In the genomic region with DNA sequence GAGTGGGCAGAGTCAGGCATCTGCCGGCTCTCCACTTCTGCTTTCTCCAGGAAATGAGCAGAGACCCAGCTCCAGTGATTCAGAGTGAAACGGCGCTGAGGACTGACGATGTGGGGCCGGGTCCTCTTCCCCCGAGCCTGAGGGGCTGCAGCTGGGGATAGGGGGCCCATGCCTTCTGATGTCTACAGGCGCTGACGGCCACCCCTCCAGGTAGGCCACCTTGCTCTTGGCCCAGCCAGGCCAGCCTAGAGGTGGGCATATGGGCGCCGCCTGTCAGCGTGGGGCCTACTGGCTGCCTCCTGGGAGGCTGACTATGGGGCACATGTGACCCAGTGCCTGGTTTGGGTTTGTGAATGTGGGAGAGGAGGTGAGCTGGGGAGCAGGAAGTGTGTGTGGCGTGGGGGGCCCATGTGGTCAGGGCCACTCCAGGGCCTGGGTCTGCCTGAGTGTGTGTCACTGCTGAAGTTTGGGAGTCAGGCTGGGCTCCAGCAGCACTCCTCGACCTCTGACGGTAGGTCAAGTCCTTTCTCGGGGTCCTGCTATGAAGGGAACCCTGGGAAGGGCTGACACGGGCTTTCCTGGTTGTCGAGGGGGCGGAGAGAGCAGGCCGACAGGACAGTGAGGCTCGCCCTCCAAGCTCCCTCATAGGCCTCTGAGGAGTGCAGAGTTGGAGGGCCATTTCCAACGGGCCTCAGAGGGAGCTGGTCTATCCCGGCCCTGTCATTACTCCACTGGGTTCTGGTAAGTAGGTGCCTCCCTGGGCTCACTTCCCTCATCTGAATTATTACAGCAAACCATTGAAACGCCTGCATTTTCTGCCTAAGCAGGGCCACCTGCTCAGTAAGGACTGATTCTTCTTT, we compare ENCODE assay signal across 8 cellular contexts. TPM values are rescaled to one million over a fixed set of nuclear protein-coding genes. Genes with fewer than 3 reads are reported as not detected.
A peak's percentile ranks its signal among the peaks of the same experiment; 100 is the strongest.
DNase-seq lines count a peak whose midpoint lies in the region; ATAC-seq, FAIRE-seq and TF ChIP-seq lines count a peak whose summit lies in the region.

A gene with protein sequence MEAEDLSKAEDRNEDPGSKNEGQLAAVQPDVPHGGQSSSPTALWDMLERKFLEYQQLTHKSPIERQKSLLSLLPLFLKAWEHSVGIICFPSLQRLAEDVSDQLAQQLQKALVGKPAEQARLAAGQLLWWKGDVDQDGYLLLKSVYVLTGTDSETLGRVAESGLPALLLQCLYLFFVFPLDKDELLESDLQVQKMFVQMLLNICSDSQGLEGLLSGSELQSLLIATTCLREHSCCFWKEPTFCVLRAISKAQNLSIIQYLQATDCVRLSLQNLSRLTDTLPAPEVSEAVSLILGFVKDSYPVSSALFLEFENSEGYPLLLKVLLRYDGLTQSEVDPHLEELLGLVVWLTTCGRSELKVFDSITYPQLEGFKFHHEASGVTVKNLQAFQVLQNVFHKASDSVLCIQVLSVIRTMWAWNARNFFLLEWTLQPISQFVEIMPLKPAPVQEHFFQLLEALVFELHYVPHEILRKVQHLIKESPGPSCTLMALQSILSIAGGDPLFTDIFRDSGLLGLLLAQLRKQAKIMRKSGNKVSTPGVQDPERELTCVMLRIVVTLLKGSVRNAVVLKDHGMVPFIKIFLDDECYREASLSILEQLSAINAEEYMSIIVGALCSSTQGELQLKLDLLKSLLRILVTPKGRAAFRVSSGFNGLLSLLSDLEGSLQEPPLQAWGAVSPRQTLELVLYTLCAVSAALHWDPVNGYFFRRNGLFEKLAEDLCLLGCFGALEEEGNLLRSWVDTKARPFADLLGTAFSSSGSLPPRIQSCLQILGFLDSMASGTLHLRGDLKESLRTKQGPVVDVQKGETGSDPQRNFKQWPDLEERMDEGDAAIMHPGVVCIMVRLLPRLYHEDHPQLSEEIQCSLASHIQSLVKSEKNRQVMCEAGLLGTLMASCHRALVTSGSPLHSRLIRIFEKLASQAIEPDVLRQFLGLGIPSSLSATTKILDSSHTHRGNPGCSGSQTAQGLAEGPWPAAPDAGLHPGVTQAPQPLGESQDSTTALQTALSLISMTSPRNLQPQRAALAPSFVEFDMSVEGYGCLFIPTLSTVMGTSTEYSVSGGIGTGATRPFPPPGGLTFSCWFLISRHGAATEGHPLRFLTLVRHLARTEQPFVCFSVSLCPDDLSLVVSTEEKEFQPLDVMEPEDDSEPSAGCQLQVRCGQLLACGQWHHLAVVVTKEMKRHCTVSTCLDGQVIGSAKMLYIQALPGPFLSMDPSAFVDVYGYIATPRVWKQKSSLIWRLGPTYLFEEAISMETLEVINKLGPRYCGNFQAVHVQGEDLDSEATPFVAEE (N-terminal part only) (plus strand): TSS at position 82 of the 860 bp plus-strand sequence. CDS start 24,860 bp downstream, outside the sequence.

- H3K36me3 Mint-ChIP-seq in CD14-positive monocyte: peaks cover 2% of the 10 kb centered on the region in 2 donors

- intact Hi-C loops in CD14-positive monocyte (cut with micrococcal nuclease) (no loop called here), endothelial cell of umbilical vein (cut with micrococcal nuclease) (no loop called here), testis (cut with DNase I; ENCODE audit: low total_unique reads) (no loop called here)

- WGBS in testis, 2 donors: 85% methylated on average over 3 to 23 of the region's 23 CpGs

- H3K9ac ChIP-seq in endothelial cell of umbilical vein (replicated peaks; ENCODE audit: extremely low read depth, insufficient read depth, low read length): no peak within 1 kb of the TSS

- dilution Hi-C loops in endothelial cell of umbilical vein (cut with MboI; ENCODE audit: extremely low pct_ligation_motif_present, low sequenced_read_pairs): no loop called here

- ATAC-seq in GM19452 (IDR thresholded peaks at IDR 0.05; ENCODE audit: unreplicated experiment) (peak; percentile 62), HG03457 (IDR thresholded peaks at IDR 0.05; ENCODE audit: unreplicated experiment) (peak; percentile 42), foreskin keratinocyte (no peak)

- peaks cover 2 to 3% of the 10 kb centered on the region in 2 experiments for H3K27me3 ChIP-seq in endothelial cell of umbilical vein (ENCODE audit: control insufficient read depth in 2 of 2, insufficient read depth in 2 of 2, low read length in 2 of 2)
- H3K27me3 ChIP-seq in testis: no peaks in the 10 kb centered on the region
- peaks cover 2% of the 10 kb centered on the region for H3K27me3 ChIP-seq in foreskin keratinocyte

- peaks cover 43% of the 10 kb centered on the region for H3K4me1 Mint-ChIP-seq in CD14-positive monocyte

- H3K36me3 ChIP-seq in endothelial cell of umbilical vein (ENCODE audit: control insufficient read depth in 2 of 2, extremely low read depth in 1 of 2, insufficient read depth in 2 of 2, low read length in 2 of 2) (no peaks in the 10 kb centered on the region), testis (ENCODE audit: low read depth, missing control alignments) (no peaks in the 10 kb centered on the region)

- no peak for TF ChIP-seq CTCF in CD14-positive monocyte (IDR thresholded peaks at IDR 0.05)
- no peak for TF ChIP-seq CTCF in endothelial cell of umbilical vein (IDR thresholded peaks at IDR 0.05; ENCODE audit: extremely low read depth in 1 of 2, insufficient read depth in 1 of 2, low read depth in 1 of 2, low read length in 2 of 2)
- TF ChIP-seq CTCF in testis (IDR thresholded peaks at IDR 0.05): no peak
- TF ChIP-seq CTCF in RWPE1 (conservative IDR thresholded peaks at IDR 0.05; ENCODE audit: low read depth): no peak
- TF ChIP-seq CTCF in foreskin keratinocyte (conservative IDR thresholded peaks at IDR 0.05): no peak

- peak within 1 kb of the TSS; percentile 92 to 98 for H3K4me3 Mint-ChIP-seq in CD14-positive monocyte

- no TSS peak for BruUV-seq in endothelial cell of umbilical vein (replicated peaks; lab: Mats Ljungman, UMichigan)

- peaks cover 0 to 6% (median 0%) of the 10 kb centered on the region in 7 donors for H3K9me3 Mint-ChIP-seq in CD14-positive monocyte

- CTCF ChIA-PET in endothelial cell of umbilical vein (lab: Charles Lee): no interaction called here
- CTCF ChIA-PET in RWPE1 (lab: Yijun Ruan, JAX): no interaction called here

- H3K27ac ChIP-seq in endothelial cell of umbilical vein (ENCODE audit: insufficient read depth, low read depth, low read length): no peak within 1 kb of the TSS
- no peak within 1 kb of the TSS for H3K27ac ChIP-seq in testis
- no peak within 1 kb of the TSS for H3K27ac ChIP-seq in RWPE1
- no peak within 1 kb of the TSS for H3K27ac ChIP-seq in foreskin keratinocyte

- H3K9me1 ChIP-seq in endothelial cell of umbilical vein (replicated peaks; ENCODE audit: control insufficient read depth, extremely low read depth, insufficient read depth, low read length): no peaks in the 10 kb centered on the region

- H3K27ac Mint-ChIP-seq in CD14-positive monocyte: peak within 1 kb of the TSS; percentile 96 to 100 (median 99)

- H3K79me2 ChIP-seq in endothelial cell of umbilical vein (ENCODE audit: control insufficient read depth, insufficient read depth, low read length): no peaks in the 10 kb centered on the region

- H2AFZ ChIP-seq in endothelial cell of umbilical vein (ENCODE audit: low read depth, low read length): no peak within 1 kb of the TSS

- H3K4me3 ChIP-seq in endothelial cell of umbilical vein (replicated peaks in 1 of 3; ENCODE audit: insufficient read depth in 1 of 3, low read depth in 1 of 3, low read length in 3 of 3): no peak within 1 kb of the TSS
- no peak within 1 kb of the TSS for H3K4me3 ChIP-seq in testis

- no peak for FAIRE-seq in endothelial cell of umbilical vein (lab: Jason Lieb, UNC)

- H3K4me2 ChIP-seq in endothelial cell of umbilical vein (ENCODE audit: insufficient read depth, low read length): no peak within 1 kb of the TSS

- DNase-seq in CD14-positive monocyte (ENCODE audit: low spot score) (peak; percentile 77), endothelial cell of umbilical vein (ENCODE audit: low read depth, low spot score) (no peak), testis (no peak), COLO829 (ENCODE audit: low spot score) (no peak), RWPE1 (ENCODE audit: low spot score) (no peak), foreskin keratinocyte (no peak)

- H3K9me3 ChIP-seq in endothelial cell of umbilical vein (replicated peaks; ENCODE audit: control insufficient read depth, insufficient read depth, low read length) (no peaks in the 10 kb centered on the region), testis (no peaks in the 10 kb centered on the region)

- TF ChIP-seq POLR2A in endothelial cell of umbilical vein (IDR thresholded peaks at IDR 0.05; ENCODE audit: low read depth, low read length) (no peak), testis (IDR thresholded peaks at IDR 0.05) (no peak)

- H3K4me1 ChIP-seq in endothelial cell of umbilical vein (ENCODE audit: control insufficient read depth, extremely low read depth, insufficient read depth, low read length) (no peaks in the 10 kb centered on the region), testis (no peaks in the 10 kb centered on the region), foreskin keratinocyte (no peaks in the 10 kb centered on the region)

- POLR2A ChIA-PET in endothelial cell of umbilical vein (lab: Charles Lee): no interaction called here
- POLR2A ChIA-PET in RWPE1 (lab: Yijun Ruan, JAX; ENCODE audit: low non-redundant PET): no interaction called here

- no peaks in the 10 kb centered on the region for H4K20me1 ChIP-seq in endothelial cell of umbilical vein (replicated peaks; ENCODE audit: control insufficient read depth, extremely low read depth, insufficient read depth, low read length)

- H3K27me3 Mint-ChIP-seq in CD14-positive monocyte (ENCODE audit: low read depth in 3 of 3): peaks cover 0 to 1% (median 0%) of the 10 kb centered on the region in 3 donors

TF ChIP-seq in endothelial cell of umbilical vein, 7 proteins besides CTCF, POLR2A, EP300 and RAD21 (continues in another document):
- no peak for TF ChIP-seq FOS (IDR thresholded peaks at IDR 0.05; ENCODE audit: borderline replicate concordance, insufficient read depth, low read length)
- TF ChIP-seq, protein P1, sequence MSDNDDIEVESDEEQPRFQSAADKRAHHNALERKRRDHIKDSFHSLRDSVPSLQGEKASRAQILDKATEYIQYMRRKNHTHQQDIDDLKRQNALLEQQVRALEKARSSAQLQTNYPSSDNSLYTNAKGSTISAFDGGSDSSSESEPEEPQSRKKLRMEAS (IDR thresholded peaks at IDR 0.05; ENCODE audit: insufficient read depth, insufficient read length): no peak

RNA-seq across cellular contexts. Expression of the gene that starts here (rescaled TPM):
- polyA plus RNA-seq in CD14-positive monocyte (1 to 10 TPM; 7.5 to 9.8 TPM), endothelial cell of umbilical vein (10.1 and 11.7 TPM in 2 replicates), testis (ENCODE audit: insufficient read depth, low read depth, low replicate concordance) (21.5 TPM), foreskin keratinocyte (not detected in 2 replicates)
- total RNA-seq in endothelial cell of umbilical vein (10.2 and 10.5 TPM in 2 replicates), testis (10 to 100 TPM; 10.2 to 18.4 TPM), foreskin keratinocyte (0.04 TPM in 1 of 2 replicates, not detected in the other)
- polyA plus RNA-seq in endothelial cell of umbilical vein (2011; cell fraction: cytosol; rRNA removed): 4.1 and 7.2 TPM in 2 replicates
- 11.2 and 11.3 TPM in 2 replicates for polyA plus RNA-seq in endothelial cell of umbilical vein (2011; cell fraction: nucleus; rRNA removed)
- 5.1 and 8.1 TPM in 2 replicates for polyA plus RNA-seq in endothelial cell of umbilical vein (2012)
- polyA minus RNA-seq in endothelial cell of umbilical vein: 6.3 and 7.0 TPM in 2 replicates
- not detected for polyA minus RNA-seq in endothelial cell of umbilical vein (2011; cell fraction: cytosol; rRNA and poly(A)+ RNA removed)
- polyA minus RNA-seq in endothelial cell of umbilical vein (2011; cell fraction: nucleus; rRNA and poly(A)+ RNA removed): 4.0 and 4.1 TPM in 2 replicates

Comparison
In these comparisons a context has a peak if more than half of its experiments do, and no peak if none do; other contexts are left out.
1. RNA of the gene that starts here (total RNA-seq): 10.2 to 18.4 TPM in testis and 10.2 to 10.5 TPM in endothelial cell of umbilical vein; 0.04 TPM in foreskin keratinocyte; every median in the first group is over 10 times any median in the second.